ENCODE assay signal across 29 cellular contexts in genomic region chr6:48837744-48838143, GRCh38.
"Had no signal": no experiment of that assay in that cellular context is flagged by ENCODE, and none has a peak within 500 bp of the region (broad histone marks: within the 10 kb centered on the region; RNA-seq: fewer than 3 reads in every experiment).

No MANE protein-coding gene starts in this region.

- H3K4me1 Mint-ChIP-seq: nephron progenitor cell; neural crest cell; stimulated activated effector memory CD8-positive, alpha-beta T cell treated with anti-CD3 and anti-CD28 coated beads, Interleukin-12 subunit alpha, Interleukin-12 subunit beta, amount 100 ng/mL, for 72 hours; stimulated activated naive B cell treated with anti-CD40 and anti-IgM and Interleukin-4, amounts not matched to agents 10 μg/mL and 1 μg/mL and 100 μg/mL, for 72 hours had no signal

- H3K4me3 Mint-ChIP-seq: natural killer cell treated with Interleukin-12 subunit alpha and Interleukin-12 subunit beta and Interleukin-15 and Interleukin-18, amount 100 ng/mL, for 72 hours; nephron progenitor cell; neural crest cell; stimulated activated effector memory CD8-positive, alpha-beta T cell treated with anti-CD3 and anti-CD28 coated beads, Interleukin-12 subunit alpha, Interleukin-12 subunit beta, amount 100 ng/mL, for 72 hours; stimulated activated naive B cell treated with anti-CD40 and anti-IgM and Interleukin-4, amounts not matched to agents 10 μg/mL and 1 μg/mL and 100 μg/mL, for 72 hours; stimulated activated naive CD8-positive, alpha-beta T cell treated with anti-CD3 and anti-CD28 coated beads, Interleukin-15, Interleukin-2, amounts not matched to agents 100 ng/mL and 50 ng/mL, for 24 hours had no signal

- H3K27ac Mint-ChIP-seq: natural killer cell treated with Interleukin-12 subunit alpha and Interleukin-12 subunit beta and Interleukin-15 and Interleukin-18, amount 100 ng/mL, for 72 hours; nephron progenitor cell; progenitor cell of endocrine pancreas; stimulated activated effector memory CD8-positive, alpha-beta T cell treated with anti-CD3 and anti-CD28 coated beads, Interleukin-12 subunit alpha, Interleukin-12 subunit beta, amount 100 ng/mL, for 72 hours; stimulated activated naive B cell treated with anti-CD40 and anti-IgM and Interleukin-4, amounts not matched to agents 10 μg/mL and 1 μg/mL and 100 μg/mL, for 72 hours; stimulated activated naive CD8-positive, alpha-beta T cell treated with anti-CD3 and anti-CD28 coated beads, Interleukin-15, Interleukin-2, amounts not matched to agents 100 ng/mL and 50 ng/mL, for 24 hours had no signal

- H3K36me3 Mint-ChIP-seq: stimulated activated effector memory CD8-positive, alpha-beta T cell treated with anti-CD3 and anti-CD28 coated beads, Interleukin-12 subunit alpha, Interleukin-12 subunit beta, amount 100 ng/mL, for 72 hours; stimulated activated naive B cell treated with anti-CD40 and anti-IgM and Interleukin-4, amounts not matched to agents 10 μg/mL and 1 μg/mL and 100 μg/mL, for 72 hours had no signal

- H3K4me3 ChIP-seq: ovary, psoas muscle, right lobe of liver, sigmoid colon, stomach, thoracic aorta, thyroid gland, tibial nerve, upper lobe of left lung, vagina had no signal

- H3K79me2 ChIP-seq: parathyroid adenoma had no signal

- H3K9ac ChIP-seq: parathyroid adenoma had no signal

- DNase-seq: nephron progenitor cell; occipital lobe; ovary; posterior cingulate gyrus; psoas muscle; right cardiac atrium; right lobe of liver; sigmoid colon; small intestine; stimulated activated CD4-positive, alpha-beta T cell treated with anti-CD3 and anti-CD28 coated beads, Interleukin-15, amount 100 ng/mL, for 24 hours; stimulated activated CD4-positive, alpha-beta T cell treated with anti-CD3 and anti-CD28 coated beads, Interleukin-2, amount 100 ng/mL, for 24 hours; stimulated activated CD4-positive, alpha-beta T cell treated with anti-CD3 and anti-CD28 coated beads, Interleukin-2, amount 100 ng/mL, for 48 hours; stimulated activated CD4-positive, alpha-beta T cell treated with anti-CD3 and anti-CD28 coated beads, Interleukin-4, amount 100 ng/mL, for 24 hours; stimulated activated naive B cell treated with anti-CD40 and anti-IgM and Interleukin-4, amounts not matched to agents 10 μg/mL and 1 μg/mL and 100 μg/mL, for 72 hours; stimulated activated naive CD4-positive, alpha-beta T cell treated with Interleukin-2 at 50 U/mL for 16 hours; stomach; thyroid gland; trophoblast cell; upper lobe of left lung had no signal

- H3K9me3 ChIP-seq: ovary, psoas muscle, thyroid gland, vagina had no signal

- H3K27ac ChIP-seq: ovary, parathyroid adenoma, psoas muscle, right lobe of liver, sigmoid colon, stomach, thoracic aorta, thyroid gland, tibial nerve, upper lobe of left lung, vagina had no signal

- H3K27me3 Mint-ChIP-seq: natural killer cell treated with Interleukin-12 subunit alpha and Interleukin-12 subunit beta and Interleukin-15 and Interleukin-18, amount 100 ng/mL, for 72 hours; progenitor cell of endocrine pancreas; stimulated activated naive B cell treated with anti-CD40 and anti-IgM and Interleukin-4, amounts not matched to agents 10 μg/mL and 1 μg/mL and 100 μg/mL, for 72 hours; stimulated activated naive CD8-positive, alpha-beta T cell treated with anti-CD3 and anti-CD28 coated beads, Interleukin-15, Interleukin-2, amounts not matched to agents 100 ng/mL and 50 ng/mL, for 24 hours had no signal

- H3K27me3 ChIP-seq: ovary, right lobe of liver, sigmoid colon, stomach, thyroid gland, tibial nerve, upper lobe of left lung, vagina had no signal

- H3K36me3 ChIP-seq: ovary, right lobe of liver, sigmoid colon, stomach, thoracic aorta, thyroid gland, tibial nerve, upper lobe of left lung, vagina had no signal

- H3K4me1 ChIP-seq: parathyroid adenoma, psoas muscle, right lobe of liver, sigmoid colon, stomach, thyroid gland, tibial nerve, upper lobe of left lung, vagina had no signal

- H2AFZ ChIP-seq: parathyroid adenoma had no signal

- FAIRE-seq: small intestine, urothelium cell line had no signal
